ENCODE assay signal across 22 cellular contexts in the genomic region with DNA sequence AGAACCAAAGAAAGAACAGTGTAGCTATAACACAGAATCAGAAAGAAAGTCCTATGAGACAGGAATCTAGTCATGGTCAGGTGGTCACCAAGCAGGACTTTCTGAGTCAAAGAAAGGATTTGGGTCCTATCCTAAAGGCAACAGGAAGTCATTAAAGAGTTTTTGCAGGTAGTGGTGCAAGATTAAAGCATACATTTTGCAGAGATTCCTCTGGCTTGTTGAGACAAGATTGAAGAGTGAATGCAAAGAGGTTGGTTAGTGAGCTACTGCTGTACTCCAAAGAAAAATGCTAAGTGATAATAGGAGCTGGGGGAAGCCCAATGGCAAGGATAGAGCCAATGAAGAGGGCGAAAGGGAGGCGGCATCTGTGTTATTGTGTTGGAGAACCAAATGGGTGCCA.
"Had no signal": no experiment of that assay in that cellular context is flagged by ENCODE, and none has a peak within 500 bp of the region (broad histone marks: within the 10 kb centered on the region; RNA-seq: fewer than 3 reads in every experiment).

No MANE protein-coding gene starts in this region.

- H3K36me3 ChIP-seq: colonic mucosa, esophagus squamous epithelium, gastroesophageal sphincter, heart left ventricle, left lung, lower lobe of right lung had no signal

- H3K4me2 ChIP-seq: hepatocyte had no signal

- FAIRE-seq: endothelial cell of umbilical vein, frontal cortex had no signal

- H3K4me1 ChIP-seq: colonic mucosa, esophagus squamous epithelium, gastroesophageal sphincter, heart left ventricle, left lung, lower lobe of right lung had no signal

- DNase-seq: colonic mucosa; cortex of kidney; effector CD8-positive, alpha-beta T cell; effector memory CD8-positive, alpha-beta T cell; esophagus squamous epithelium; foreskin fibroblast; heart left ventricle; hypothalamus; immature natural killer cell; islet precursor cell; left cardiac atrium; left lung; left ventricle myocardium superior; lower lobe of right lung; mesendoderm; midbrain; naive thymus-derived CD4-positive, alpha-beta T cell; natural killer cell had no signal

- ATAC-seq: effector memory CD8-positive, alpha-beta T cell; gastroesophageal sphincter; heart left ventricle; left cardiac atrium; left lung; left ventricle myocardium superior; lower lobe of right lung; naive thymus-derived CD4-positive, alpha-beta T cell; natural killer cell had no signal

- H2AFZ ChIP-seq: hepatocyte had no signal

- H3K27me3 ChIP-seq: colonic mucosa, gastroesophageal sphincter, heart left ventricle, hepatocyte, left lung had no signal

- H3K9me3 ChIP-seq: colonic mucosa, esophagus squamous epithelium, gastroesophageal sphincter, heart left ventricle, left lung, lower lobe of right lung had no signal

- H3K27ac ChIP-seq: colonic mucosa, esophagus squamous epithelium, gastroesophageal sphincter, heart left ventricle, hepatocyte, left lung, lower lobe of right lung had no signal

- H3K79me2 ChIP-seq: hepatocyte had no signal

- H3K4me3 ChIP-seq: colonic mucosa, esophagus squamous epithelium, gastroesophageal sphincter, heart left ventricle, hepatocyte, left lung, lower lobe of right lung had no signal
